In the genomic region with DNA sequence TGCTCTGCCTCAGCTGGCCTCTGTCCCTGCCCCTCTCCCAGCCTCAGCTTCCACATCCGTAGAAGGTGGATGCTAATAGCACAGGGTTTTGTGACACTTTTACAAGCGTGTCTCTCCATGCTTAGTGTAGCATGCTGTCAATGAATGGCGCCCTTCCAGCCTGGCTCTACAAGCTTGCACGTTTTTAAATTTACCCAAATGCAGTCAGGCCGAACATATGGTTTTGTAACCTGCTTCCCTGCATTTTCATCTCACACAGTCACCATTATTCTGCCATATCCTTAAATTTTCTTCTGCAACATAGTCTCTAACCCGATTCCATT, we compare ENCODE assay signal across 36 cellular contexts. TPM values are rescaled to one million over a fixed set of nuclear protein-coding genes. Genes with fewer than 3 reads are reported as not detected.
DNase-seq lines count a peak whose midpoint lies in the region; ATAC-seq, FAIRE-seq and TF ChIP-seq lines count a peak whose summit lies in the region.
"Had no signal": no experiment of that assay in that cellular context is flagged by ENCODE, and none has a peak within 500 bp of the region (broad histone marks: within the 10 kb centered on the region; RNA-seq: fewer than 3 reads in every experiment).

No MANE protein-coding gene starts in this region.

- no peak overlapping the region for H3K4me2 ChIP-seq in H1 (ENCODE audit: insufficient read depth in 1 of 2, low read depth in 2 of 2, low read length in 2 of 2)
- peak overlapping the region; percentile 71 for H3K4me2 ChIP-seq in smooth muscle cell

- H2AFZ ChIP-seq in H1 (ENCODE audit: low read length), result no peak overlapping the region
- no peak overlapping the region for H2AFZ ChIP-seq in smooth muscle cell (ENCODE audit: low read depth)

- H3K27ac ChIP-seq in H1 (ENCODE audit: low read depth, low read length), result no peak overlapping the region
- H3K27ac ChIP-seq in smooth muscle cell (ENCODE audit: low read depth), result peak overlapping the region; percentile 93
- H3K27ac ChIP-seq: esophagus muscularis mucosa had no signal

- H4K91ac ChIP-seq in H1 (replicated peaks; ENCODE audit: insufficient read length, low read length), result no peak overlapping the region

- no peaks in the 10 kb centered on the region for H3K9me3 ChIP-seq in H1 (ENCODE audit: insufficient read depth in 2 of 2, low read depth in 1 of 2, low read length in 1 of 2)
- no peaks in the 10 kb centered on the region for H3K9me3 ChIP-seq in smooth muscle cell (replicated peaks; ENCODE audit: low read depth)
- H3K9me3 ChIP-seq: esophagus muscularis mucosa had no signal

- H4K5ac ChIP-seq in H1 (ENCODE audit: insufficient read length, low read depth, low read length), result no peak overlapping the region

- 0 out of 2 replicates have a peak overlapping the region, but pooled peaks have one; percentile 39 for H2BK12ac ChIP-seq in H1 (ENCODE audit: low read depth, low read length)

- H2BK20ac ChIP-seq in H1 (ENCODE audit: low read length), result no peak overlapping the region

- H3K36me3 ChIP-seq in H1 (ENCODE audit: control insufficient read depth in 2 of 4, insufficient read depth in 4 of 4, low read length in 3 of 4) (no peaks in the 10 kb centered on the region), smooth muscle cell (ENCODE audit: low read depth) (no peaks in the 10 kb centered on the region)
- H3K36me3 ChIP-seq: esophagus muscularis mucosa had no signal

- 79% methylated on average over 6 of the region's 6 CpGs; no CpG with 5 or more reads in 1 of the 2 experiments for WGBS in H1 (ENCODE audit: extremely low coverage in 1 of 2, insufficient coverage in 1 of 2, insufficient read length in 1 of 2, insufficient replicate concordance in 2 of 2, low coverage in 1 of 2, low lambda C conversion rate in 2 of 2, missing lambda C conversion rate in 1 of 2), 2 experiments
- 54% methylated on average over 6 of the region's 6 CpGs for WGBS in smooth muscle cell (ENCODE audit: low lambda C conversion rate)

- no peak for TF ChIP-seq CTCF in H1 (IDR thresholded peaks at IDR 0.05; ENCODE audit: control extremely low read depth in 1 of 3, insufficient read depth in 1 of 3, low read depth in 1 of 3, low read length in 3 of 3)
- no peak for TF ChIP-seq CTCF in smooth muscle cell (IDR thresholded peaks at IDR 0.05; ENCODE audit: borderline replicate concordance, insufficient read depth, poor library complexity, severe bottlenecking)

- H2BK5ac ChIP-seq in H1 (ENCODE audit: low read depth, low read length), result no peak overlapping the region

- H3F3A ChIP-seq in smooth muscle cell (ENCODE audit: low read depth), result peaks cover 47% of the 10 kb centered on the region

- no peak overlapping the region for H3K56ac ChIP-seq in H1 (replicated peaks; ENCODE audit: insufficient read length, low read depth, low read length)

- CTCF ChIA-PET in H1 (lab: Charles Lee; ENCODE audit: partially characterized antibody), result interaction anchor here (1.0 to 5.3 kb wide), 9 partner anchors 9 to 202 kb away, joined by 3 to 46 read pairs (median 4); a partner anchor contains a TSS

- H3K27me3 ChIP-seq in H1 (replicated peaks in 1 of 4; ENCODE audit: control insufficient read depth in 3 of 4, extremely low read depth in 1 of 4, insufficient read depth in 3 of 4, low read length in 3 of 4), result 0 out of 7 replicates have a peak, but pooled peaks cover 0 to 2% (median 0%) of the 10 kb centered on the region in 4 experiments
- no peaks in the 10 kb centered on the region for H3K27me3 ChIP-seq in smooth muscle cell (ENCODE audit: low read depth)

- no peak for ATAC-seq in HG02840 (IDR thresholded peaks at IDR 0.05; ENCODE audit: low FRiP score, unreplicated experiment)
- ATAC-seq: activated naive CD8-positive, alpha-beta T cell treated with anti-CD3 and anti-CD28 coated beads, Interleukin-2, amount 50 U/mL, for 24 hours; GM12878; K562; naive thymus-derived CD8-positive, alpha-beta T cell; PC-3 had no signal

- POLR2A ChIA-PET in H1 (lab: Charles Lee; ENCODE audit: partially characterized antibody), result no interaction called here

- no peak overlapping the region for H2BK120ac ChIP-seq in H1 (replicated peaks; ENCODE audit: low read depth, low read length)

- H3K23me2 ChIP-seq in H1 (ENCODE audit: low read depth, low read length), result no peaks in the 10 kb centered on the region

- no peak overlapping the region for H3K4ac ChIP-seq in H1 (replicated peaks; ENCODE audit: insufficient read length, low read depth, low read length)

- H3K14ac ChIP-seq in H1 (ENCODE audit: insufficient read length), result no peak overlapping the region

- no peak for TF ChIP-seq EP300 in H1 (IDR thresholded peaks at IDR 0.05; ENCODE audit: borderline replicate concordance in 1 of 2, low read depth in 2 of 2, low read length in 2 of 2)

- H3K4me3 ChIP-seq in H1 (ENCODE audit: extremely low read depth in 1 of 4, insufficient read depth in 2 of 4, low read depth in 3 of 4, low read length in 4 of 4), result no peak overlapping the region
- H3K4me3 ChIP-seq in smooth muscle cell, result no peak overlapping the region
- H3K4me3 ChIP-seq: esophagus muscularis mucosa, GM12878, K562, lung had no signal

- H3K79me1 ChIP-seq in H1 (ENCODE audit: low read depth, low read length), result no peaks in the 10 kb centered on the region

- no peak overlapping the region for H3K9ac ChIP-seq in H1 (replicated peaks in 1 of 4; ENCODE audit: extremely low read depth in 1 of 4, low read depth in 3 of 4, low read length in 3 of 4)
- no peak overlapping the region for H3K9ac ChIP-seq in smooth muscle cell (ENCODE audit: low read depth)

- no peak overlapping the region for H3K18ac ChIP-seq in H1 (ENCODE audit: extremely low read depth, low read length)

- H2AK5ac ChIP-seq in H1 (ENCODE audit: low read depth, low read length), result no peak overlapping the region

- no peak for FAIRE-seq in H1 (lab: Jason Lieb, UNC)
- FAIRE-seq: GM12878, HTR-8/SVneo, K562, kidney had no signal

- no peak overlapping the region for H4K8ac ChIP-seq in H1 (ENCODE audit: extremely low read depth, insufficient read depth, low read length)

- no peak for TF ChIP-seq POLR2A in H1 (IDR thresholded peaks at IDR 0.05; ENCODE audit: control extremely low read depth in 1 of 2, low read depth in 2 of 2, low read length in 2 of 2)

- DNase-seq in NCI-H2081 (lab: John Stamatoyannopoulos, UW) (peak; percentile 31 to 47), NCI-H2081 treated with DMSO at 0.1 percent for 48 hours (lab: John Stamatoyannopoulos, UW) (no peak), NAMALWA (ENCODE audit: low spot score) (peak; percentile 62), H1 (ENCODE audit: low read depth in 1 of 2, low spot score in 2 of 2) (no peak), smooth muscle cell (lab: John Stamatoyannopoulos, UW; ENCODE audit: unreplicated experiment) (no peak), NCI-H226 (no peak), SIG-M5 treated with dmso at 0.1 percent for 504 hours (lab: John Stamatoyannopoulos, UW; ENCODE audit: unreplicated experiment) (no peak)
- DNase-seq: activated CD4-positive, alpha-beta T cell treated with anti-CD3 and anti-CD28 coated beads, Interleukin-2, amount 50 U/mL, for 48 hours; activated CD4-positive, CD25-positive, alpha-beta regulatory T cell treated with anti-CD3 and anti-CD28 coated beads, Interleukin-2, amount 50 U/mL, for 72 hours; activated naive CD4-positive, alpha-beta T cell; activated naive CD8-positive, alpha-beta T cell treated with anti-CD3 and anti-CD28 coated beads, Interleukin-2, amount 50 U/mL, for 24 hours; central memory CD4-positive, alpha-beta T cell; dermis blood vessel endothelial cell; foreskin fibroblast; H9; head of caudate nucleus; kidney; naive thymus-derived CD8-positive, alpha-beta T cell; NCI-H1092 treated with DMSO at 0.1 percent for 48 hours; NCI-H2029 treated with DMSO at 0.1 percent for 48 hours; NCI-H524; NK-92 treated with Interleukin-12 subunit alpha and Interleukin-12 subunit beta, amount 100 ng/mL, for 24 hours; PC-3; substantia nigra; T-helper 2 cell had no signal

- no peak overlapping the region for H3K23ac ChIP-seq in H1 (ENCODE audit: insufficient read length)

- no peak for TF ChIP-seq RAD21 in H1 (IDR thresholded peaks at IDR 0.05 in 1 of 2, conservative IDR thresholded peaks at IDR 0.05 in 1 of 2; ENCODE audit: low read depth in 2 of 2, low read length in 2 of 2)

- H2BK15ac ChIP-seq in H1 (ENCODE audit: low read length), result 0 out of 2 replicates have a peak overlapping the region, but pooled peaks have one; percentile 72

- H4K20me1 ChIP-seq in H1 (replicated peaks in 1 of 2; ENCODE audit: control insufficient read depth in 1 of 2, insufficient read depth in 2 of 2, low read length in 2 of 2) (no peaks in the 10 kb centered on the region), smooth muscle cell (ENCODE audit: low read depth) (no peaks in the 10 kb centered on the region)

- H3K79me2 ChIP-seq in H1 (ENCODE audit: control insufficient read depth in 1 of 2, insufficient read depth in 2 of 2, low read length in 2 of 2), result no peaks in the 10 kb centered on the region
- H3K79me2 ChIP-seq in smooth muscle cell (ENCODE audit: low read depth), result no peaks in the 10 kb centered on the region

- H3K4me1 ChIP-seq in H1 (replicated peaks in 1 of 4; ENCODE audit: control insufficient read depth in 3 of 4, insufficient read depth in 4 of 4, low read length in 3 of 4) (peaks cover 3 to 18% (median 13%) of the 10 kb centered on the region in 4 experiments), smooth muscle cell (ENCODE audit: low read depth) (peaks cover 49% of the 10 kb centered on the region)

RNA-seq across cellular contexts. Expression of a gene that starts 28.8 kb away (rescaled TPM):
- 0.38 and 0.63 TPM in 2 replicates for total RNA-seq in H1 (2021; fragmentation: NEBNext Ultra II Directional; extraction: Animal tissue kit (Norgen Biotek cat#: 25700))
- polyA plus RNA-seq in H1 (2011; rRNA removed) (1.0 and 2.6 TPM in 2 replicates), smooth muscle cell (3.4 and 5.0 TPM in 2 replicates)
- polyA plus RNA-seq in H1 (2011; cell fraction: cytosol; rRNA removed), result 1.5 TPM
- 3.8 TPM for polyA plus RNA-seq in H1 (2011; cell fraction: nucleus; rRNA removed)
- polyA plus RNA-seq in H1 (2012, experiment 1 of 2), result 0.64 to 2.1 TPM (median 1.3 TPM) in 4 replicates
- 0.38 TPM for polyA plus RNA-seq in H1 (2012, experiment 2 of 2)
- 0.59 TPM for polyA plus RNA-seq in H1 (2013, experiment 1 of 2)
- polyA plus RNA-seq in H1 (2013, experiment 2 of 2), result 0.63 TPM
- polyA minus RNA-seq in H1 (2011; rRNA and poly(A)+ RNA removed), result 1.2 TPM in 2 replicates
- not detected for polyA minus RNA-seq in H1 (2011; cell fraction: cytosol; rRNA and poly(A)+ RNA removed)
- 1.3 TPM for polyA minus RNA-seq in H1 (2011; cell fraction: nucleus; rRNA and poly(A)+ RNA removed)
- 0.49 and 8.0 TPM in 2 replicates for total RNA-seq in smooth muscle cell
- total RNA-seq: A172; dermis blood vessel endothelial cell; esophagus muscularis mucosa; GM12878; K562; M059J; mononuclear cell; naive thymus-derived CD8-positive, alpha-beta T cell; osteocyte; PC-3; ureter had no signal
- polyA plus RNA-seq: GM12878; K562; naive thymus-derived CD8-positive, alpha-beta T cell had no signal

RNA-seq across cellular contexts. Expression of a gene that starts 45.9 kb away (rescaled TPM):
- total RNA-seq in H1 (2021; fragmentation: NEBNext Ultra II Directional; extraction: Animal tissue kit (Norgen Biotek cat#: 25700)), result 0.69 and 0.74 TPM in 2 replicates
- 0.76 and 1.0 TPM in 2 replicates for polyA plus RNA-seq in H1 (2011; rRNA removed)
- polyA plus RNA-seq in H1 (2011; cell fraction: cytosol; rRNA removed), result 0.79 TPM
- 2.6 TPM for polyA plus RNA-seq in H1 (2011; cell fraction: nucleus; rRNA removed)
- polyA plus RNA-seq in H1 (2012, experiment 1 of 2), result 0.29 to 1.0 TPM (median 0.65 TPM) in 4 replicates
- 0.41 TPM for polyA plus RNA-seq in H1 (2012, experiment 2 of 2)
- polyA plus RNA-seq in H1 (2013, experiment 1 of 2), result 0.39 TPM
- polyA plus RNA-seq in H1 (2013, experiment 2 of 2), result 0.29 TPM
- 0.13 and 0.73 TPM in 2 replicates for polyA minus RNA-seq in H1 (2011; rRNA and poly(A)+ RNA removed)
- 0.29 TPM for polyA minus RNA-seq in H1 (2011; cell fraction: cytosol; rRNA and poly(A)+ RNA removed)
- 0.60 TPM for polyA minus RNA-seq in H1 (2011; cell fraction: nucleus; rRNA and poly(A)+ RNA removed)
- 8.1 and 8.9 TPM in 2 replicates for total RNA-seq in smooth muscle cell
- 8.9 and 10.5 TPM in 2 replicates for polyA plus RNA-seq in smooth muscle cell
- total RNA-seq: GM12878, PC-3 had no signal
- polyA plus RNA-seq: K562 had no signal

RNA-seq across cellular contexts. Expression of a gene that starts 55.6 kb away (rescaled TPM):
- total RNA-seq in H1 (2021; fragmentation: NEBNext Ultra II Directional; extraction: Animal tissue kit (Norgen Biotek cat#: 25700)), result not detected in 2 replicates
- polyA plus RNA-seq in H1 (2011; rRNA removed) (0.30 TPM in 1 of 2 replicates, not detected in the other), smooth muscle cell (not detected in 2 replicates)
- 0.23 TPM for polyA plus RNA-seq in H1 (2011; cell fraction: cytosol; rRNA removed)
- polyA plus RNA-seq in H1 (2011; cell fraction: nucleus; rRNA removed), result 0.30 TPM
- polyA plus RNA-seq in H1 (2012, experiment 1 of 2), result not detected in 4 replicates
- polyA plus RNA-seq in H1 (2012, experiment 2 of 2), result not detected
- not detected for polyA plus RNA-seq in H1 (2013, experiment 1 of 2)
- polyA plus RNA-seq in H1 (2013, experiment 2 of 2), result 0.09 TPM
- polyA minus RNA-seq in H1 (2011; rRNA and poly(A)+ RNA removed), result not detected in 2 replicates
- polyA minus RNA-seq in H1 (2011; cell fraction: cytosol; rRNA and poly(A)+ RNA removed), result not detected
- not detected for polyA minus RNA-seq in H1 (2011; cell fraction: nucleus; rRNA and poly(A)+ RNA removed)
- not detected in 2 replicates for total RNA-seq in smooth muscle cell
- total RNA-seq: A172; dermis blood vessel endothelial cell; esophagus muscularis mucosa; GM12878; H9; K562; kidney; lung; M059J; mononuclear cell; naive thymus-derived CD8-positive, alpha-beta T cell; osteocyte; PC-3; ureter had no signal
- polyA plus RNA-seq: GM12878; K562; lung; naive thymus-derived CD8-positive, alpha-beta T cell had no signal

RNA-seq across cellular contexts. Expression of a gene that starts 55.8 kb away (rescaled TPM):
- 0.29 TPM in 1 of 2 replicates, not detected in the other for total RNA-seq in H1 (2021; fragmentation: NEBNext Ultra II Directional; extraction: Animal tissue kit (Norgen Biotek cat#: 25700))
- polyA plus RNA-seq in H1 (2011; rRNA removed) (0.18 and 0.24 TPM in 2 replicates), smooth muscle cell (0.22 and 0.48 TPM in 2 replicates)
- polyA plus RNA-seq in H1 (2011; cell fraction: cytosol; rRNA removed), result 0.17 TPM
- 0.76 TPM for polyA plus RNA-seq in H1 (2011; cell fraction: nucleus; rRNA removed)
- polyA plus RNA-seq in H1 (2012, experiment 1 of 2), result 0.11 to 0.53 TPM (median 0.31 TPM) in 4 replicates
- 0.12 TPM for polyA plus RNA-seq in H1 (2012, experiment 2 of 2)
- 0.20 TPM for polyA plus RNA-seq in H1 (2013, experiment 1 of 2)
- 0.26 TPM for polyA plus RNA-seq in H1 (2013, experiment 2 of 2)
- 0.10 and 0.22 TPM in 2 replicates for polyA minus RNA-seq in H1 (2011; rRNA and poly(A)+ RNA removed)
- polyA minus RNA-seq in H1 (2011; cell fraction: cytosol; rRNA and poly(A)+ RNA removed), result not detected
- polyA minus RNA-seq in H1 (2011; cell fraction: nucleus; rRNA and poly(A)+ RNA removed), result 0.40 TPM
- total RNA-seq in smooth muscle cell, result not detected in 2 replicates
- total RNA-seq: A172; dermis blood vessel endothelial cell; GM12878; H9; K562; kidney; M059J; naive thymus-derived CD8-positive, alpha-beta T cell; osteocyte; PC-3; ureter had no signal
- polyA plus RNA-seq: GM12878; K562; naive thymus-derived CD8-positive, alpha-beta T cell had no signal

Comparison
In these comparisons a context has a peak if more than half of its experiments do, and no peak if none do; other contexts are left out.
1. DNase-seq: peak in NCI-H2081 (2 of 2) and NAMALWA (single experiment); none in NCI-H2081 treated with DMSO at 0.1 percent for 48 hours (single experiment), H1 (0 of 2), smooth muscle cell (single experiment), NCI-H226 (single experiment) and SIG-M5 treated with dmso at 0.1 percent for 504 hours (single experiment).